In the genomic region with DNA sequence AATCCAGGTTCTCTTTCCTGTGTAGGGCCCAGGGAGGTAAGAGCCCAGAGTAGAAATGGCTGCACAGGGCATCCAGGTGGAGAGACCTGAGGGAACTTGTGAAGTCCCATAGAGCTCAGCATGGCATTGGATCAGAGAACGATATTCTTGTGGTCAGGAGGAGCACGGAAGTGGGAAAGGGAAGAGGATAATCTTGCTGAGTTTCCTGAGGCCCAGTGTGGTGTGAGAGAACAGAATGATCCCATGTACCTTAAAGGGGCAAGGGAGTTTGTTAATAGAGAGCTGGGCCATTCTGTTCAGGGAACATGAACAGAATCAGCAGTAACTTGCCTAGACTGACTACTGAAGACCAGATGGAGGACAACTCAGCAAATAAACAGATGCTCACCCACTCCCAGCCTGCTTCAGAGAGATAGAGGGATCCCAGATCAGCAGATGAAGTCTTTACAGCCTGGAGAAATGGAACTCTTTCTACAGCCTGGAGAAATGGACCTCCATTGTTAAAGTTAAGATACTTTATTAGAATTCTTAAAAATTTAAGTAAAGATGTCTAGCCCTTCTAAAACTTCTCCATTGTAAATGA, we compare ENCODE assay signal across 16 cellular contexts.
DNase-seq lines count a peak whose midpoint lies in the region; ATAC-seq and TF ChIP-seq lines count a peak whose summit lies in the region.
"Had no signal": no experiment of that assay in that cellular context is flagged by ENCODE, and none has a peak within 500 bp of the region (broad histone marks: within the 10 kb centered on the region; RNA-seq: fewer than 3 reads in every experiment).

No MANE protein-coding gene starts in this region.

- H3K36me3 ChIP-seq in RWPE2 (ENCODE audit: low read depth) (no peaks in the 10 kb centered on the region), smooth muscle cell (ENCODE audit: low read depth) (no peaks in the 10 kb centered on the region)
- H3K36me3 ChIP-seq: right lobe of liver, upper lobe of left lung had no signal

- H3K27me3 ChIP-seq in RWPE2 (ENCODE audit: insufficient read depth, poor library complexity, severe bottlenecking) (no peaks in the 10 kb centered on the region), smooth muscle cell (ENCODE audit: low read depth) (peaks cover 15% of the 10 kb centered on the region), dorsolateral prefrontal cortex (no peaks in the 10 kb centered on the region)
- H3K27me3 ChIP-seq: right lobe of liver, upper lobe of left lung had no signal

- TF ChIP-seq CTCF in RWPE2 (IDR thresholded peaks at IDR 0.05; ENCODE audit: poor library complexity, severe bottlenecking) = no peak
- TF ChIP-seq CTCF in smooth muscle cell (IDR thresholded peaks at IDR 0.05; ENCODE audit: borderline replicate concordance, insufficient read depth, poor library complexity, severe bottlenecking) = no peak
- TF ChIP-seq CTCF in dorsolateral prefrontal cortex (IDR thresholded peaks at IDR 0.05 in 54 of 56, conservative IDR thresholded peaks at IDR 0.05 in 2 of 56; ENCODE audit: low read depth in 1 of 56, partially characterized antibody in 56 of 56) = no peak

- H3F3A ChIP-seq in smooth muscle cell (ENCODE audit: low read depth) = no peaks in the 10 kb centered on the region

- H3K9ac ChIP-seq in smooth muscle cell (ENCODE audit: low read depth) = no peak overlapping the region
- H3K9ac ChIP-seq: SK-N-SH had no signal

- no peaks in the 10 kb centered on the region for H3K79me2 ChIP-seq in smooth muscle cell (ENCODE audit: low read depth)

- TF ChIP-seq POLR2A in erythroblast (IDR thresholded peaks at IDR 0.05; ENCODE audit: low read length) = no peak

- H3K27me3 Mint-ChIP-seq in stimulated activated naive CD8-positive, alpha-beta T cell treated with anti-CD3 and anti-CD28 coated beads, Interleukin-15, Interleukin-2, amounts not matched to agents 100 ng/mL and 50 ng/mL, for 24 hours = peaks cover 4% of the 10 kb centered on the region
- H3K27me3 Mint-ChIP-seq in activated naive CD4-positive, alpha-beta T cell treated with anti-CD3 and anti-CD28 coated beads for 36 hours (ENCODE audit: low read depth) = peaks cover 10% of the 10 kb centered on the region

- no peak for DNase-seq in stimulated activated naive CD8-positive, alpha-beta T cell treated with anti-CD3 and anti-CD28 coated beads, Interleukin-15, Interleukin-2, amounts not matched to agents 100 U/mL and 50 U/mL, for 24 hours
- DNase-seq in RWPE2 (ENCODE audit: low spot score) (no peak), erythroblast (lab: John Stamatoyannopoulos, UW) (peak; percentile 84 to 90), smooth muscle cell (lab: John Stamatoyannopoulos, UW; ENCODE audit: unreplicated experiment) (no peak), dorsolateral prefrontal cortex (no peak)
- no peak for DNase-seq in activated naive CD4-positive, alpha-beta T cell treated with anti-CD3 and anti-CD28 coated beads for 36 hours
- DNase-seq: activated CD8-positive, alpha-beta memory T cell treated with anti-CD3 and anti-CD28 coated beads for 24 hours; activated naive CD4-positive, alpha-beta T cell; effector memory CD4-positive, alpha-beta T cell; right lobe of liver; SK-N-SH; stimulated activated CD4-positive, alpha-beta T cell treated with anti-CD3 and anti-CD28 coated beads, Interleukin-4, amount 100 ng/mL, for 1 hour; upper lobe of left lung had no signal

- WGBS in smooth muscle cell (ENCODE audit: low lambda C conversion rate) = 92% methylated on average over 2 of the region's 2 CpGs

- no peaks in the 10 kb centered on the region for H3K9me3 ChIP-seq in RWPE2 (ENCODE audit: severe bottlenecking)
- H3K9me3 ChIP-seq in smooth muscle cell (replicated peaks; ENCODE audit: low read depth) = no peaks in the 10 kb centered on the region
- H3K9me3 ChIP-seq: right lobe of liver, SK-N-SH, upper lobe of left lung had no signal

- H3K27ac Mint-ChIP-seq in stimulated activated naive CD8-positive, alpha-beta T cell treated with anti-CD3 and anti-CD28 coated beads, Interleukin-15, Interleukin-2, amounts not matched to agents 100 ng/mL and 50 ng/mL, for 24 hours = peak overlapping the region; percentile 70
- H3K27ac Mint-ChIP-seq in activated naive CD4-positive, alpha-beta T cell treated with anti-CD3 and anti-CD28 coated beads for 36 hours = no peak overlapping the region
- H3K27ac Mint-ChIP-seq: memory B cell had no signal

- CTCF ChIA-PET in activated naive CD4-positive, alpha-beta T cell treated with anti-CD3 and anti-CD28 coated beads for 36 hours (lab: Charles Lee) = interaction anchor here (0.7 kb wide), 1 partner anchor 15 kb away, joined by 3 read pairs; no protein-coding TSS in a partner anchor

- H3K4me2 ChIP-seq in smooth muscle cell = no peak overlapping the region
- H3K4me2 ChIP-seq: SK-N-SH had no signal

- no peaks in the 10 kb centered on the region for H3K9me3 Mint-ChIP-seq in stimulated activated naive CD8-positive, alpha-beta T cell treated with anti-CD3 and anti-CD28 coated beads, Interleukin-15, Interleukin-2, amounts not matched to agents 100 ng/mL and 50 ng/mL, for 24 hours
- H3K9me3 Mint-ChIP-seq in activated naive CD4-positive, alpha-beta T cell treated with anti-CD3 and anti-CD28 coated beads for 36 hours = no peaks in the 10 kb centered on the region
- H3K9me3 Mint-ChIP-seq: memory B cell had no signal

- ATAC-seq in stimulated activated naive CD8-positive, alpha-beta T cell treated with anti-CD3 and anti-CD28 coated beads, Interleukin-15, Interleukin-2, amounts not matched to agents 100 U/mL and 50 U/mL, for 24 hours = no peak
- no peak for ATAC-seq in RWPE2 (ENCODE audit: low read depth)
- no peak for ATAC-seq in HG02981 (IDR thresholded peaks at IDR 0.05; ENCODE audit: unreplicated experiment)

- H4K20me1 ChIP-seq in smooth muscle cell (ENCODE audit: low read depth) = no peaks in the 10 kb centered on the region

- H3K27ac ChIP-seq in RWPE2 (ENCODE audit: poor library complexity, severe bottlenecking) (peak overlapping the region; percentile 92), smooth muscle cell (ENCODE audit: low read depth) (no peak overlapping the region), dorsolateral prefrontal cortex (no peak overlapping the region)
- H3K27ac ChIP-seq: right lobe of liver had no signal

- H3K4me3 ChIP-seq in RWPE2 (ENCODE audit: severe bottlenecking) = no peak overlapping the region
- no peak overlapping the region for H3K4me3 ChIP-seq in smooth muscle cell
- no peak overlapping the region for H3K4me3 ChIP-seq in dorsolateral prefrontal cortex
- H3K4me3 ChIP-seq: right lobe of liver, upper lobe of left lung had no signal

- peaks cover 63% of the 10 kb centered on the region for H3K4me1 Mint-ChIP-seq in stimulated activated naive CD8-positive, alpha-beta T cell treated with anti-CD3 and anti-CD28 coated beads, Interleukin-15, Interleukin-2, amounts not matched to agents 100 ng/mL and 50 ng/mL, for 24 hours (ENCODE audit: low read depth)
- H3K4me1 Mint-ChIP-seq in activated naive CD4-positive, alpha-beta T cell treated with anti-CD3 and anti-CD28 coated beads for 36 hours (ENCODE audit: low read depth) = peaks cover 42% of the 10 kb centered on the region
- H3K4me1 Mint-ChIP-seq: memory B cell had no signal

- H2AFZ ChIP-seq in smooth muscle cell (ENCODE audit: low read depth) = no peak overlapping the region

- peaks cover 59% of the 10 kb centered on the region for H3K4me1 ChIP-seq in RWPE2 (ENCODE audit: insufficient read depth, poor library complexity, severe bottlenecking)
- peaks cover 13% of the 10 kb centered on the region for H3K4me1 ChIP-seq in smooth muscle cell (ENCODE audit: low read depth)
- H3K4me1 ChIP-seq: right lobe of liver, upper lobe of left lung had no signal

- H3K4me3 Mint-ChIP-seq in stimulated activated naive CD8-positive, alpha-beta T cell treated with anti-CD3 and anti-CD28 coated beads, Interleukin-15, Interleukin-2, amounts not matched to agents 100 ng/mL and 50 ng/mL, for 24 hours = no peak overlapping the region
- no peak overlapping the region for H3K4me3 Mint-ChIP-seq in activated naive CD4-positive, alpha-beta T cell treated with anti-CD3 and anti-CD28 coated beads for 36 hours
- H3K4me3 Mint-ChIP-seq: memory B cell had no signal

- no peaks in the 10 kb centered on the region for H3K36me3 Mint-ChIP-seq in stimulated activated naive CD8-positive, alpha-beta T cell treated with anti-CD3 and anti-CD28 coated beads, Interleukin-15, Interleukin-2, amounts not matched to agents 100 ng/mL and 50 ng/mL, for 24 hours (ENCODE audit: low read depth)
- no peaks in the 10 kb centered on the region for H3K36me3 Mint-ChIP-seq in activated naive CD4-positive, alpha-beta T cell treated with anti-CD3 and anti-CD28 coated beads for 36 hours (ENCODE audit: low read depth)
- H3K36me3 Mint-ChIP-seq: memory B cell had no signal

- intact Hi-C loops in dorsolateral prefrontal cortex (cut with DNase I) = no loop called here
- intact Hi-C loops in activated naive CD4-positive, alpha-beta T cell treated with anti-CD3 and anti-CD28 coated beads for 36 hours (cut with micrococcal nuclease) = no loop called here

Comparison
In these comparisons a context has a peak if more than half of its experiments do, and no peak if none do; other contexts are left out.
1. DNase-seq: peak in erythroblast (2 of 2); none in stimulated activated naive CD8-positive, alpha-beta T cell treated with anti-CD3 and anti-CD28 coated beads, Interleukin-15, Interleukin-2, amounts not matched to agents 100 U/mL and 50 U/mL, for 24 hours (single experiment), RWPE2 (single experiment), smooth muscle cell (single experiment), dorsolateral prefrontal cortex (0 of 10) and activated naive CD4-positive, alpha-beta T cell treated with anti-CD3 and anti-CD28 coated beads for 36 hours (single experiment).